ENCODE assay signal across 11 cellular contexts in genomic region chr1:988061-988460, GRCh38. TPM values are rescaled to one million over a fixed set of nuclear protein-coding genes. Genes with fewer than 3 reads are reported as not detected.
"Had no signal": no experiment of that assay in that cellular context is flagged by ENCODE, and none has a peak within 500 bp of the region (broad histone marks: within the 10 kb centered on the region; RNA-seq: fewer than 3 reads in every experiment).

No MANE protein-coding gene starts in this region.

RNA-seq across cellular contexts. Expression of gene PERM1, which starts 6.2 kb away (rescaled TPM):
- total RNA-seq: colonic mucosa, dermis blood vessel endothelial cell, dermis microvascular lymphatic vessel endothelial cell, endodermal cell, endothelial cell of umbilical vein, epithelial cell of proximal tubule, esophagus mucosa, esophagus squamous epithelium, foreskin keratinocyte, frontal cortex, glomerular endothelial cell had no signal
- polyA plus RNA-seq: endothelial cell of umbilical vein, foreskin keratinocyte had no signal

RNA-seq across cellular contexts. Expression of gene PLEKHN1, which starts 21.8 kb away (rescaled TPM):
- total RNA-seq: frontal cortex had no signal
